4 cellular contexts compared by ENCODE assay signal in the genomic region with DNA sequence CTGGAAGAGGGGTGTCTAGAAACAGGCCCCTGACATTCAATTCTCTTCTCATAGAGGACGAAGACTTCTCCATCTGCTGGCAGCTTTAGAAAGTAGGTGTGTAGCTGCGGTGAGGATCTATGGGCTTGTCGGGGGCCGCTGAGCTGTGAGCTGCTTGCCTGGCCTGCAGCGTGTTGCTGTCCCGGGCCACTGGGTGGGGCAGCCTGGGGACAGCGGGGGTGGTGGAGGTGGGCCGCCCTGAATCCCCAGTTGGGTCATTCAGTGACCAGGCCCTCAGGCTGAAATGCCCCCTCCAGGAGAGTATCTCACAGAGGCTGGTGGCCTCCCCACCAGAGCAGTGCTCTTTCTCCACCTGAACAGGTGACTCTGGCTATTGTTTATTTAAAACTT. TPM values are rescaled to one million over a fixed set of nuclear protein-coding genes. Genes with fewer than 3 reads are reported as not detected.
DNase-seq lines count a peak whose midpoint lies in the region; FAIRE-seq and TF ChIP-seq lines count a peak whose summit lies in the region.
"Not testable (repeated sequence)": the region's sequence is repeated elsewhere in the genome, so short reads cannot be mapped to it uniquely, and the experiment has no call there.

No MANE protein-coding gene starts in this region.

- peaks cover 16% of the 10 kb centered on the region for H3K36me3 Mint-ChIP-seq in astrocyte (ENCODE audit: low read depth, unreplicated experiment)

- H3K9me3 Mint-ChIP-seq in astrocyte (ENCODE audit: unreplicated experiment) = not testable (repeated sequence)

- intact Hi-C loops in posterior vena cava (cut with DNase I); spleen (cut with DNase I; ENCODE audit: low total_unique reads): not testable (repeated sequence)

- H3K4me1 ChIP-seq in astrocyte (ENCODE audit: insufficient read depth, low read length); spleen: not testable (repeated sequence)

- not testable (repeated sequence) for FAIRE-seq in astrocyte (lab: Jason Lieb, UNC)

- WGBS in spleen, 5 donors = 94 to 97% (median 95%) methylated on average over 8 of the region's 8 CpGs

- not testable (repeated sequence) for DNase-seq in HL-60 (ENCODE audit: low read depth in 1 of 2, low spot score in 1 of 2); astrocyte (ENCODE audit: low read depth)
- DNase-seq in posterior vena cava (ENCODE audit: low spot score) (peak; percentile 64), spleen (peak; percentile 25)

- H2AFZ ChIP-seq in astrocyte (ENCODE audit: low read depth, low read length) = not testable (repeated sequence)

- not testable (repeated sequence) for H3K4me3 Mint-ChIP-seq in astrocyte (ENCODE audit: unreplicated experiment)

- not testable (repeated sequence) for H3K4me2 ChIP-seq in astrocyte (ENCODE audit: low read length)

- not testable (repeated sequence) for H3K9me3 ChIP-seq in astrocyte (ENCODE audit: insufficient read depth, low read depth, low read length); spleen

- H3K27ac ChIP-seq in HL-60 (replicated peaks) = 0 out of 2 replicates have a peak overlapping the region, but pooled peaks have one; percentile 6
- not testable (repeated sequence) for H3K27ac ChIP-seq in astrocyte (ENCODE audit: low read depth, low read length); spleen

- peak overlapping the region; percentile 58 for H3K27ac Mint-ChIP-seq in astrocyte (ENCODE audit: unreplicated experiment)

- not testable (repeated sequence) for TF ChIP-seq CTCF in HL-60 (IDR thresholded peaks at IDR 0.05; ENCODE audit: insufficient read depth, low read length); astrocyte (IDR thresholded peaks at IDR 0.05; ENCODE audit: insufficient read depth, low read depth, low read length); spleen (IDR thresholded peaks at IDR 0.05 in 8 of 11, conservative IDR thresholded peaks at IDR 0.05 in 3 of 11)

- peaks cover 12% of the 10 kb centered on the region for H3K4me1 Mint-ChIP-seq in astrocyte (ENCODE audit: low read depth, unreplicated experiment)

- not testable (repeated sequence) for H3K27me3 Mint-ChIP-seq in astrocyte (ENCODE audit: low read depth, unreplicated experiment)

- H3K9ac ChIP-seq in astrocyte (ENCODE audit: low read length) = not testable (repeated sequence)

- not testable (repeated sequence) for H4K20me1 ChIP-seq in astrocyte (ENCODE audit: insufficient read depth, low read length)

- not testable (repeated sequence) for H3K79me2 ChIP-seq in astrocyte (ENCODE audit: insufficient read depth, low read length)

- not testable (repeated sequence) for H3K27me3 ChIP-seq in HL-60 (ENCODE audit: insufficient read depth, poor library complexity, severe bottlenecking); astrocyte (ENCODE audit: insufficient read depth, low read length); spleen (replicated peaks in 1 of 7)

- TF ChIP-seq POLR2A in spleen (IDR thresholded peaks at IDR 0.05) = not testable (repeated sequence)

- not testable (repeated sequence) for H3K4me3 ChIP-seq in HL-60 (replicated peaks; ENCODE audit: insufficient read depth, low read length); astrocyte (ENCODE audit: insufficient read depth, low read depth, low read length); spleen

- not testable (repeated sequence) for H3K36me3 ChIP-seq in astrocyte (ENCODE audit: insufficient read depth, low read length); spleen

RNA-seq across cellular contexts. Expression of gene ZNF195, which starts 23.9 kb away (rescaled TPM):
- total RNA-seq in astrocyte (42.1 and 57.5 TPM in 2 replicates), posterior vena cava (10 to 100 TPM; 12.0 to 13.0 TPM), spleen (10 to 100 TPM; 26.8 to 39.8 (median 31.6) TPM)
- 10 to 100 TPM; 15.3 to 21.3 (median 16.6) TPM for polyA plus RNA-seq in spleen
